Comparison of ENCODE assay signal across 17 cellular contexts in the genomic region with DNA sequence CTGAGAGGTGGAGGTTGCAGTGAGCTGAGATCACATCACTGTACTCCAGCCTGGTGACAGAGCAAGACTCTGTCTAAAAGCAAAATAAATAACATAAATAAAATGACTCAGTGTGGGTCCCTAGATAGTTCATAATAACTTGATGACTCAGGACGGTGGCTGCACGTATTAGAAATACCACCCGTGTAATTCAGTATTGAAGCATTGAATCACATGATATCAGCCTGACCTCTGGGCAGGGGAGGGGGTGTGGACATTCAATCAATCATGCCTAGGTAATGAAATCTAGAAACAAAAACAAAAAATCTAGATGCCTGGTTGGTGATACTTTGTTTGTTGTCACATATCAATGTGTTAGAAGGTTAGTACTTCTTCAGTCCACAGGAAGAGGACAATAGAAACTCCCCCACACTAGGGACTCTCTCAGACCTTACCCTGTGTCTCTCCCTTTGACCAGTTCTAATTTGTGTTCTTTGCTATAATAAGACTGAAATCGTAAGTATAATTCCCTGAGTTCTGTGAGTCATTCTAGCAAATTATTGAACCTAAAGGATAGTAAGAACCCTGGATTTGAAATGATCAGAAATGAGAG.
DNase-seq lines count a peak whose midpoint lies in the region; ATAC-seq and TF ChIP-seq lines count a peak whose summit lies in the region.
"Had no signal": no experiment of that assay in that cellular context is flagged by ENCODE, and none has a peak within 500 bp of the region (broad histone marks: within the 10 kb centered on the region; RNA-seq: fewer than 3 reads in every experiment).

No MANE protein-coding gene starts in this region.

- in situ Hi-C loops in astrocyte of the spinal cord (cut with HindIII; ENCODE audit: low sequenced_read_pairs) = no loop called here

- peak; percentile 58 for DNase-seq in COLO829 (ENCODE audit: low spot score)
- peak; percentile 73 for DNase-seq in MG63
- peak; percentile 55 for DNase-seq in astrocyte of the spinal cord (ENCODE audit: low read depth, low spot score)
- DNase-seq in kidney glomerular epithelial cell (lab: John Stamatoyannopoulos, UW) = peak; percentile 85
- DNase-seq in NCI-H524 treated with DMSO at 0.1 percent for 48 hours (lab: John Stamatoyannopoulos, UW) = no peak
- no peak for DNase-seq in stimulated activated naive CD4-positive, alpha-beta T cell (lab: John Stamatoyannopoulos, UW)
- no peak for DNase-seq in iPS-NIHi7 (ENCODE audit: extremely low spot score)
- DNase-seq: activated CD8-positive, alpha-beta memory T cell treated with anti-CD3 and anti-CD28 coated beads, Interleukin-2, amount 50 U/mL, for 48 hours; activated naive CD8-positive, alpha-beta T cell treated with anti-CD3 and anti-CD28 coated beads for 36 hours; DMS53; immature natural killer cell; MM.1S; NK-92 treated with Interleukin-12 subunit alpha and Interleukin-12 subunit beta, amount 100 ng/mL, for 24 hours; tibial artery; WERI-Rb-1 had no signal

- no peaks in the 10 kb centered on the region for H3K36me3 ChIP-seq in MG63
- H3K36me3 ChIP-seq: prostate gland, tibial artery, WERI-Rb-1 had no signal

- no peak for TF ChIP-seq CTCF in astrocyte of the spinal cord (IDR thresholded peaks at IDR 0.05; ENCODE audit: low read depth, low read length)

- no peaks in the 10 kb centered on the region for H3K27me3 ChIP-seq in MG63
- H3K27me3 ChIP-seq: tibial artery had no signal

- ATAC-seq in HG02642 (IDR thresholded peaks at IDR 0.05; ENCODE audit: poor library complexity, unreplicated experiment) = no peak

- no peak overlapping the region for H3K4me3 ChIP-seq in MG63
- H3K4me3 ChIP-seq in astrocyte of the spinal cord (ENCODE audit: low read depth, low read length) = no peak overlapping the region
- H3K4me3 ChIP-seq: prostate gland, tibial artery had no signal

- no peaks in the 10 kb centered on the region for H3K9me3 ChIP-seq in MG63
- H3K9me3 ChIP-seq: prostate gland, tibial artery had no signal

Comparison
In these comparisons a context has a peak if more than half of its experiments do, and no peak if none do; other contexts are left out.
1. DNase-seq: peak in COLO829 (single experiment), MG63 (single experiment), astrocyte of the spinal cord (single experiment) and kidney glomerular epithelial cell (single experiment); none in NCI-H524 treated with DMSO at 0.1 percent for 48 hours (single experiment), stimulated activated naive CD4-positive, alpha-beta T cell (0 of 6) and iPS-NIHi7 (single experiment).